In genomic region chrX:153970398-153971123, GRCh38 we compare ENCODE assay signal across 8 cellular contexts. TPM values are rescaled to one million over a fixed set of nuclear protein-coding genes. Genes with fewer than 3 reads are reported as not detected.
A peak's percentile ranks its signal among the peaks of the same experiment; 100 is the strongest.
DNase-seq lines count a peak whose midpoint lies in the region; ATAC-seq and TF ChIP-seq lines count a peak whose summit lies in the region.

No MANE protein-coding gene starts in this region.

- H3K27ac ChIP-seq in Peyer's patch (peak overlapping the region; percentile 99 to 100 (median 99)), caudate nucleus (ENCODE audit: low read depth, low read length) (peak overlapping the region; percentile 98)

- peak; percentile 5 for ATAC-seq in HG03439 (IDR thresholded peaks at IDR 0.05; ENCODE audit: unreplicated experiment)
- ATAC-seq in stimulated activated naive B cell treated with anti-CD40 and anti-IgM and Interleukin-4, amounts not matched to agents 10 μg/mL and 1 μg/mL and 100 μg/mL, for 72 hours (replicated peaks) = peak; percentile 1 to 6

- H3K36me3 ChIP-seq in Peyer's patch = no peaks in the 10 kb centered on the region
- no peaks in the 10 kb centered on the region for H3K36me3 ChIP-seq in kidney epithelial cell (ENCODE audit: control insufficient read depth, insufficient read depth, low read length)

- TF ChIP-seq CTCF in Peyer's patch (IDR thresholded peaks at IDR 0.05) = no peak
- no peak for TF ChIP-seq CTCF in kidney epithelial cell (IDR thresholded peaks at IDR 0.05; ENCODE audit: insufficient read depth, low read length, poor library complexity, severe bottlenecking)

- no peaks in the 10 kb centered on the region for H3K9me3 Mint-ChIP-seq in activated naive CD4-positive, alpha-beta T cell treated with anti-CD3 and anti-CD28 coated beads, Interleukin-2, amount 50 U/mL, for 24 hours
- H3K9me3 Mint-ChIP-seq in stimulated activated naive B cell treated with anti-CD40 and anti-IgM and Interleukin-4, amounts not matched to agents 10 μg/mL and 1 μg/mL and 100 μg/mL, for 72 hours = no peaks in the 10 kb centered on the region

- no peak for TF ChIP-seq POLR2A in Peyer's patch (IDR thresholded peaks at IDR 0.05)

- no peaks in the 10 kb centered on the region for H3K9me3 ChIP-seq in Peyer's patch

- H3K4me1 Mint-ChIP-seq in activated naive CD4-positive, alpha-beta T cell treated with anti-CD3 and anti-CD28 coated beads, Interleukin-2, amount 50 U/mL, for 24 hours = peaks cover 42% of the 10 kb centered on the region
- peaks cover 39 to 50% of the 10 kb centered on the region in 2 donors for H3K4me1 Mint-ChIP-seq in stimulated activated naive B cell treated with anti-CD40 and anti-IgM and Interleukin-4, amounts not matched to agents 10 μg/mL and 1 μg/mL and 100 μg/mL, for 72 hours

- H3K27ac Mint-ChIP-seq in activated naive CD4-positive, alpha-beta T cell treated with anti-CD3 and anti-CD28 coated beads, Interleukin-2, amount 50 U/mL, for 24 hours = peak overlapping the region; percentile 100
- H3K27ac Mint-ChIP-seq in stimulated activated naive B cell treated with anti-CD40 and anti-IgM and Interleukin-4, amounts not matched to agents 10 μg/mL and 1 μg/mL and 100 μg/mL, for 72 hours = peak overlapping the region; percentile 100

- no peak for DNase-seq in activated naive CD4-positive, alpha-beta T cell treated with Interleukin-2 at 50 U/mL for 16 hours
- DNase-seq in Peyer's patch = no peak
- DNase-seq in caudate nucleus (lab: John Stamatoyannopoulos, UW) = peak in 38 of 61 donors; percentile 9 to 85 (median 59)
- no peak for DNase-seq in kidney epithelial cell (ENCODE audit: low read depth)
- DNase-seq in stimulated activated naive B cell treated with anti-CD40 and anti-IgM and Interleukin-4, amounts not matched to agents 10 μg/mL and 1 μg/mL and 100 μg/mL, for 72 hours = no peak
- DNase-seq in KG1 (lab: John Stamatoyannopoulos, UW) = no peak

- H3K4me3 ChIP-seq in Peyer's patch (peak overlapping the region; percentile 70 to 85 (median 79)), kidney epithelial cell (ENCODE audit: low read depth, low read length) (peak overlapping the region; percentile 81)

- H3K27me3 ChIP-seq in Peyer's patch (no peaks in the 10 kb centered on the region), kidney epithelial cell (ENCODE audit: control insufficient read depth, insufficient read depth, low read length) (no peaks in the 10 kb centered on the region)

- H3K27me3 Mint-ChIP-seq in activated naive CD4-positive, alpha-beta T cell treated with anti-CD3 and anti-CD28 coated beads, Interleukin-2, amount 50 U/mL, for 24 hours = no peaks in the 10 kb centered on the region
- no peaks in the 10 kb centered on the region for H3K27me3 Mint-ChIP-seq in stimulated activated naive B cell treated with anti-CD40 and anti-IgM and Interleukin-4, amounts not matched to agents 10 μg/mL and 1 μg/mL and 100 μg/mL, for 72 hours

- H3K4me1 ChIP-seq in Peyer's patch = peaks cover 0 to 58% (median 15%) of the 10 kb centered on the region in 4 donors

- H3K36me3 Mint-ChIP-seq in activated naive CD4-positive, alpha-beta T cell treated with anti-CD3 and anti-CD28 coated beads, Interleukin-2, amount 50 U/mL, for 24 hours = peaks cover 6% of the 10 kb centered on the region
- H3K36me3 Mint-ChIP-seq in stimulated activated naive B cell treated with anti-CD40 and anti-IgM and Interleukin-4, amounts not matched to agents 10 μg/mL and 1 μg/mL and 100 μg/mL, for 72 hours = peaks cover 26 to 49% of the 10 kb centered on the region in 2 donors

- peak overlapping the region; percentile 100 for H3K4me3 Mint-ChIP-seq in activated naive CD4-positive, alpha-beta T cell treated with anti-CD3 and anti-CD28 coated beads, Interleukin-2, amount 50 U/mL, for 24 hours
- peak overlapping the region; percentile 98 to 100 for H3K4me3 Mint-ChIP-seq in stimulated activated naive B cell treated with anti-CD40 and anti-IgM and Interleukin-4, amounts not matched to agents 10 μg/mL and 1 μg/mL and 100 μg/mL, for 72 hours

RNA-seq across cellular contexts. Expression of gene HCFC1, which starts 1.1 kb away (rescaled TPM):
- total RNA-seq in Peyer's patch (10 to 100 TPM; 44.1 to 70.6 (median 55.6) TPM), kidney epithelial cell (56.2 and 72.2 TPM in 2 replicates)

RNA-seq across cellular contexts. Expression of gene TMEM187, which starts 2.0 kb away (rescaled TPM):
- total RNA-seq in Peyer's patch (10 to 100 TPM; 10.7 to 32.6 (median 12.8) TPM), kidney epithelial cell (6.7 and 11.9 TPM in 2 replicates)

RNA-seq across cellular contexts. Expression of gene RENBP, which starts 26.1 kb away (rescaled TPM):
- total RNA-seq in Peyer's patch (10 to 100 TPM in 2 of 4 donors, 1 to 10 TPM in 2; 4.9 to 13.3 (median 9.4) TPM), kidney epithelial cell (22.9 and 38.7 TPM in 2 replicates)

RNA-seq across cellular contexts. Expression of gene NAA10, which starts 35.7 kb away (rescaled TPM):
- total RNA-seq in Peyer's patch (100 to 1,000 TPM in 1 of 4 donors, 10 to 100 TPM in 3; 32.9 to 118 (median 54.1) TPM), kidney epithelial cell (139 and 141 TPM in 2 replicates)

RNA-seq across cellular contexts. Expression of gene ARHGAP4, which starts 44.5 kb away (rescaled TPM):
- total RNA-seq in Peyer's patch (100 to 1,000 TPM in 1 of 4 donors, 10 to 100 TPM in 3; 23.6 to 211 (median 57.6) TPM), kidney epithelial cell (12.7 and 14.0 TPM in 2 replicates)

Comparison
In these comparisons a context has a peak if more than half of its experiments do, and no peak if none do; other contexts are left out.
1. DNase-seq: peak in caudate nucleus (38 of 61); none in activated naive CD4-positive, alpha-beta T cell treated with Interleukin-2 at 50 U/mL for 16 hours (single experiment), Peyer's patch (0 of 3), kidney epithelial cell (single experiment), stimulated activated naive B cell treated with anti-CD40 and anti-IgM and Interleukin-4, amounts not matched to agents 10 μg/mL and 1 μg/mL and 100 μg/mL, for 72 hours (single experiment) and KG1 (single experiment).